ENCODE assay signal across 8 cellular contexts in genomic region chr9:78297672-78297961, GRCh38.
DNase-seq lines count a peak whose midpoint lies in the region; ATAC-seq and TF ChIP-seq lines count a peak whose summit lies in the region.

No MANE protein-coding gene starts in this region.

- peaks cover 4% of the 10 kb centered on the region for H3K27me3 Mint-ChIP-seq in memory B cell

- H3K27ac Mint-ChIP-seq in memory B cell: no peak overlapping the region

- H3K4me3 ChIP-seq in GM12875 (ENCODE audit: low read depth, low read length) (peak overlapping the region; percentile 72), astrocyte of the spinal cord (ENCODE audit: low read depth, low read length) (peak overlapping the region; percentile 87)

- ATAC-seq in HG03378 (IDR thresholded peaks at IDR 0.05; ENCODE audit: unreplicated experiment) (peak; percentile 56), memory B cell (ENCODE audit: low read depth) (no peak), HG02610 (IDR thresholded peaks at IDR 0.05; ENCODE audit: unreplicated experiment) (no peak), HG02870 (IDR thresholded peaks at IDR 0.05; ENCODE audit: unreplicated experiment) (no peak)

- TF ChIP-seq CTCF in GM12875 (IDR thresholded peaks at IDR 0.05; ENCODE audit: borderline replicate concordance, insufficient read depth, low read depth, low read length) (no peak), astrocyte of the spinal cord (IDR thresholded peaks at IDR 0.05; ENCODE audit: low read depth, low read length) (no peak)

- H3K4me3 Mint-ChIP-seq in memory B cell: peak overlapping the region; percentile 89

- in situ Hi-C loops in astrocyte of the spinal cord (cut with HindIII; ENCODE audit: low sequenced_read_pairs): no loop called here

- DNase-seq in astrocyte of the spinal cord (ENCODE audit: low read depth, low spot score) (peak; percentile 43), memory B cell (ENCODE audit: low spot score in 2 of 2) (peak in 1 of 2 donors; percentile 11), NCI-H1048 (lab: John Stamatoyannopoulos, UW) (no peak)
- DNase-seq in central memory CD4-positive, alpha-beta T cell: no peak

- no peaks in the 10 kb centered on the region for H3K9me3 Mint-ChIP-seq in memory B cell

- peaks cover 9% of the 10 kb centered on the region for H3K4me1 Mint-ChIP-seq in memory B cell

- H3K36me3 Mint-ChIP-seq in memory B cell: no peaks in the 10 kb centered on the region
